ENCODE assay signal across 1 cellular context in the genomic region with DNA sequence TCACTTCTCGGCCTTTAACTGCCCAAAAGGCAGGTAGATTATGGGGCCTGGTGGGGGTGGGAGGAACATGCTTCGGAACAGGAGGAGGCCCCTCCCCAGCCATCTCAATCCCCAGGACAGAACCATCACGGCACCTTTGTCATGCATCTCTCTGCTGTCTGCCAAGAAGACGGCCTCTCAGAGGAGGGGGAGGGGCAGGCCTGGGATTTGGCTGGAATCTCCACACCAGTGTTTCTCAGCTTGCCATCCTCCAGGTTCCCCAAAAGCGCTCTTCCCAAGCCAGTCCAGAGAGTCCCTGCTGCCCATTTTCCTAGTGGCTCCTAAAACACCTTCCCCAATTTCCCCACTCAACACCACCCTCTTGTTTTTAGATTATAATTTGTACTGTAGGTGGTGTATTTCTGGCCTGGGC.
A peak's percentile ranks its signal among the peaks of the same experiment; 100 is the strongest.
TF ChIP-seq lines count a peak whose summit lies in the region.

No MANE protein-coding gene starts in this region.

TF ChIP-seq in WTC11, 78 proteins besides CTCF, POLR2A, EP300 and RAD21 (continued from another document and continues in another):
- TF ChIP-seq, protein P1, sequence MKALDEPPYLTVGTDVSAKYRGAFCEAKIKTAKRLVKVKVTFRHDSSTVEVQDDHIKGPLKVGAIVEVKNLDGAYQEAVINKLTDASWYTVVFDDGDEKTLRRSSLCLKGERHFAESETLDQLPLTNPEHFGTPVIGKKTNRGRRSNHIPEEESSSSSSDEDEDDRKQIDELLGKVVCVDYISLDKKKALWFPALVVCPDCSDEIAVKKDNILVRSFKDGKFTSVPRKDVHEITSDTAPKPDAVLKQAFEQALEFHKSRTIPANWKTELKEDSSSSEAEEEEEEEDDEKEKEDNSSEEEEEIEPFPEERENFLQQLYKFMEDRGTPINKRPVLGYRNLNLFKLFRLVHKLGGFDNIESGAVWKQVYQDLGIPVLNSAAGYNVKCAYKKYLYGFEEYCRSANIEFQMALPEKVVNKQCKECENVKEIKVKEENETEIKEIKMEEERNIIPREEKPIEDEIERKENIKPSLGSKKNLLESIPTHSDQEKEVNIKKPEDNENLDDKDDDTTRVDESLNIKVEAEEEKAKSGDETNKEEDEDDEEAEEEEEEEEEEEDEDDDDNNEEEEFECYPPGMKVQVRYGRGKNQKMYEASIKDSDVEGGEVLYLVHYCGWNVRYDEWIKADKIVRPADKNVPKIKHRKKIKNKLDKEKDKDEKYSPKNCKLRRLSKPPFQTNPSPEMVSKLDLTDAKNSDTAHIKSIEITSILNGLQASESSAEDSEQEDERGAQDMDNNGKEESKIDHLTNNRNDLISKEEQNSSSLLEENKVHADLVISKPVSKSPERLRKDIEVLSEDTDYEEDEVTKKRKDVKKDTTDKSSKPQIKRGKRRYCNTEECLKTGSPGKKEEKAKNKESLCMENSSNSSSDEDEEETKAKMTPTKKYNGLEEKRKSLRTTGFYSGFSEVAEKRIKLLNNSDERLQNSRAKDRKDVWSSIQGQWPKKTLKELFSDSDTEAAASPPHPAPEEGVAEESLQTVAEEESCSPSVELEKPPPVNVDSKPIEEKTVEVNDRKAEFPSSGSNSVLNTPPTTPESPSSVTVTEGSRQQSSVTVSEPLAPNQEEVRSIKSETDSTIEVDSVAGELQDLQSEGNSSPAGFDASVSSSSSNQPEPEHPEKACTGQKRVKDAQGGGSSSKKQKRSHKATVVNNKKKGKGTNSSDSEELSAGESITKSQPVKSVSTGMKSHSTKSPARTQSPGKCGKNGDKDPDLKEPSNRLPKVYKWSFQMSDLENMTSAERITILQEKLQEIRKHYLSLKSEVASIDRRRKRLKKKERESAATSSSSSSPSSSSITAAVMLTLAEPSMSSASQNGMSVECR (CRISPR knock-in tag; IDR thresholded peaks at IDR 0.05; ENCODE audit: borderline replicate concordance) = peak; percentile 90; the same call in 1 of the 2 replicates
- TF ChIP-seq, protein P2, sequence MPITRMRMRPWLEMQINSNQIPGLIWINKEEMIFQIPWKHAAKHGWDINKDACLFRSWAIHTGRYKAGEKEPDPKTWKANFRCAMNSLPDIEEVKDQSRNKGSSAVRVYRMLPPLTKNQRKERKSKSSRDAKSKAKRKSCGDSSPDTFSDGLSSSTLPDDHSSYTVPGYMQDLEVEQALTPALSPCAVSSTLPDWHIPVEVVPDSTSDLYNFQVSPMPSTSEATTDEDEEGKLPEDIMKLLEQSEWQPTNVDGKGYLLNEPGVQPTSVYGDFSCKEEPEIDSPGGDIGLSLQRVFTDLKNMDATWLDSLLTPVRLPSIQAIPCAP (CRISPR knock-in tag; IDR thresholded peaks at IDR 0.05) = peak; percentile 81
- TF ChIP-seq, protein P3, sequence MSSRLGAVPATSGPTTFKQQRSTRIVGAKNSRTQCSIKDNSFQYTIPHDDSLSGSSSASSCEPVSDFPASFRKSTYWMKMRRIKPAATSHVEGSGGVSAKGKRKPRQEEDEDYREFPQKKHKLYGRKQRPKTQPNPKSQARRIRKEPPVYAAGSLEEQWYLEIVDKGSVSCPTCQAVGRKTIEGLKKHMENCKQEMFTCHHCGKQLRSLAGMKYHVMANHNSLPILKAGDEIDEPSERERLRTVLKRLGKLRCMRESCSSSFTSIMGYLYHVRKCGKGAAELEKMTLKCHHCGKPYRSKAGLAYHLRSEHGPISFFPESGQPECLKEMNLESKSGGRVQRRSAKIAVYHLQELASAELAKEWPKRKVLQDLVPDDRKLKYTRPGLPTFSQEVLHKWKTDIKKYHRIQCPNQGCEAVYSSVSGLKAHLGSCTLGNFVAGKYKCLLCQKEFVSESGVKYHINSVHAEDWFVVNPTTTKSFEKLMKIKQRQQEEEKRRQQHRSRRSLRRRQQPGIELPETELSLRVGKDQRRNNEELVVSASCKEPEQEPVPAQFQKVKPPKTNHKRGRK (CRISPR knock-in tag; IDR thresholded peaks at IDR 0.05; ENCODE audit: borderline replicate concordance) = no peak
- peak; percentile 88 for TF ChIP-seq ETV6 (CRISPR knock-in tag; IDR thresholded peaks at IDR 0.05)
- no peak for TF ChIP-seq ZNF138 (CRISPR knock-in tag; conservative IDR thresholded peaks at IDR 0.05)
- TF ChIP-seq ELF4 (CRISPR knock-in tag; IDR thresholded peaks at IDR 0.05; ENCODE audit: low read depth) = no peak
- TF ChIP-seq, protein P4, sequence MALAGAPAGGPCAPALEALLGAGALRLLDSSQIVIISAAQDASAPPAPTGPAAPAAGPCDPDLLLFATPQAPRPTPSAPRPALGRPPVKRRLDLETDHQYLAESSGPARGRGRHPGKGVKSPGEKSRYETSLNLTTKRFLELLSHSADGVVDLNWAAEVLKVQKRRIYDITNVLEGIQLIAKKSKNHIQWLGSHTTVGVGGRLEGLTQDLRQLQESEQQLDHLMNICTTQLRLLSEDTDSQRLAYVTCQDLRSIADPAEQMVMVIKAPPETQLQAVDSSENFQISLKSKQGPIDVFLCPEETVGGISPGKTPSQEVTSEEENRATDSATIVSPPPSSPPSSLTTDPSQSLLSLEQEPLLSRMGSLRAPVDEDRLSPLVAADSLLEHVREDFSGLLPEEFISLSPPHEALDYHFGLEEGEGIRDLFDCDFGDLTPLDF (CRISPR knock-in tag; IDR thresholded peaks at IDR 0.05) = no peak
- no peak for TF ChIP-seq ZNF219 (CRISPR knock-in tag; IDR thresholded peaks at IDR 0.05; ENCODE audit: borderline replicate concordance)
- TF ChIP-seq, protein P5, sequence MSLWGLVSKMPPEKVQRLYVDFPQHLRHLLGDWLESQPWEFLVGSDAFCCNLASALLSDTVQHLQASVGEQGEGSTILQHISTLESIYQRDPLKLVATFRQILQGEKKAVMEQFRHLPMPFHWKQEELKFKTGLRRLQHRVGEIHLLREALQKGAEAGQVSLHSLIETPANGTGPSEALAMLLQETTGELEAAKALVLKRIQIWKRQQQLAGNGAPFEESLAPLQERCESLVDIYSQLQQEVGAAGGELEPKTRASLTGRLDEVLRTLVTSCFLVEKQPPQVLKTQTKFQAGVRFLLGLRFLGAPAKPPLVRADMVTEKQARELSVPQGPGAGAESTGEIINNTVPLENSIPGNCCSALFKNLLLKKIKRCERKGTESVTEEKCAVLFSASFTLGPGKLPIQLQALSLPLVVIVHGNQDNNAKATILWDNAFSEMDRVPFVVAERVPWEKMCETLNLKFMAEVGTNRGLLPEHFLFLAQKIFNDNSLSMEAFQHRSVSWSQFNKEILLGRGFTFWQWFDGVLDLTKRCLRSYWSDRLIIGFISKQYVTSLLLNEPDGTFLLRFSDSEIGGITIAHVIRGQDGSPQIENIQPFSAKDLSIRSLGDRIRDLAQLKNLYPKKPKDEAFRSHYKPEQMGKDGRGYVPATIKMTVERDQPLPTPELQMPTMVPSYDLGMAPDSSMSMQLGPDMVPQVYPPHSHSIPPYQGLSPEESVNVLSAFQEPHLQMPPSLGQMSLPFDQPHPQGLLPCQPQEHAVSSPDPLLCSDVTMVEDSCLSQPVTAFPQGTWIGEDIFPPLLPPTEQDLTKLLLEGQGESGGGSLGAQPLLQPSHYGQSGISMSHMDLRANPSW (CRISPR knock-in tag; conservative IDR thresholded peaks at IDR 0.05; ENCODE audit: low read depth) = no peak
- TF ChIP-seq, protein P6, sequence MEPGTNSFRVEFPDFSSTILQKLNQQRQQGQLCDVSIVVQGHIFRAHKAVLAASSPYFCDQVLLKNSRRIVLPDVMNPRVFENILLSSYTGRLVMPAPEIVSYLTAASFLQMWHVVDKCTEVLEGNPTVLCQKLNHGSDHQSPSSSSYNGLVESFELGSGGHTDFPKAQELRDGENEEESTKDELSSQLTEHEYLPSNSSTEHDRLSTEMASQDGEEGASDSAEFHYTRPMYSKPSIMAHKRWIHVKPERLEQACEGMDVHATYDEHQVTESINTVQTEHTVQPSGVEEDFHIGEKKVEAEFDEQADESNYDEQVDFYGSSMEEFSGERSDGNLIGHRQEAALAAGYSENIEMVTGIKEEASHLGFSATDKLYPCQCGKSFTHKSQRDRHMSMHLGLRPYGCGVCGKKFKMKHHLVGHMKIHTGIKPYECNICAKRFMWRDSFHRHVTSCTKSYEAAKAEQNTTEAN (CRISPR knock-in tag; IDR thresholded peaks at IDR 0.05) = peak; percentile 70; the same call in 1 of the 2 replicates
- TF ChIP-seq MYBL2 (CRISPR knock-in tag; IDR thresholded peaks at IDR 0.05) = no peak
- no peak for TF ChIP-seq NR1H2 (CRISPR knock-in tag; IDR thresholded peaks at IDR 0.05)
- no peak for TF ChIP-seq MXD4 (CRISPR knock-in tag; IDR thresholded peaks at IDR 0.05; ENCODE audit: borderline replicate concordance)
- no peak for TF ChIP-seq FOXJ3 (CRISPR knock-in tag; IDR thresholded peaks at IDR 0.05; ENCODE audit: borderline replicate concordance)
- TF ChIP-seq, protein P7, sequence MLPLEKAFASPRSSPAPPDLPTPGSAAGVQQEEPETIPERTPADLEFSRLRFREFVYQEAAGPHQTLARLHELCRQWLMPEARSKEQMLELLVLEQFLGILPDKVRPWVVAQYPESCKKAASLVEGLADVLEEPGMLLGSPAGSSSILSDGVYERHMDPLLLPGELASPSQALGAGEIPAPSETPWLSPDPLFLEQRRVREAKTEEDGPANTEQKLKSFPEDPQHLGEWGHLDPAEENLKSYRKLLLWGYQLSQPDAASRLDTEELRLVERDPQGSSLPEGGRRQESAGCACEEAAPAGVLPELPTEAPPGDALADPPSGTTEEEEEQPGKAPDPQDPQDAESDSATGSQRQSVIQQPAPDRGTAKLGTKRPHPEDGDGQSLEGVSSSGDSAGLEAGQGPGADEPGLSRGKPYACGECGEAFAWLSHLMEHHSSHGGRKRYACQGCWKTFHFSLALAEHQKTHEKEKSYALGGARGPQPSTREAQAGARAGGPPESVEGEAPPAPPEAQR (CRISPR knock-in tag; IDR thresholded peaks at IDR 0.05) = no peak
- TF ChIP-seq, protein P8, sequence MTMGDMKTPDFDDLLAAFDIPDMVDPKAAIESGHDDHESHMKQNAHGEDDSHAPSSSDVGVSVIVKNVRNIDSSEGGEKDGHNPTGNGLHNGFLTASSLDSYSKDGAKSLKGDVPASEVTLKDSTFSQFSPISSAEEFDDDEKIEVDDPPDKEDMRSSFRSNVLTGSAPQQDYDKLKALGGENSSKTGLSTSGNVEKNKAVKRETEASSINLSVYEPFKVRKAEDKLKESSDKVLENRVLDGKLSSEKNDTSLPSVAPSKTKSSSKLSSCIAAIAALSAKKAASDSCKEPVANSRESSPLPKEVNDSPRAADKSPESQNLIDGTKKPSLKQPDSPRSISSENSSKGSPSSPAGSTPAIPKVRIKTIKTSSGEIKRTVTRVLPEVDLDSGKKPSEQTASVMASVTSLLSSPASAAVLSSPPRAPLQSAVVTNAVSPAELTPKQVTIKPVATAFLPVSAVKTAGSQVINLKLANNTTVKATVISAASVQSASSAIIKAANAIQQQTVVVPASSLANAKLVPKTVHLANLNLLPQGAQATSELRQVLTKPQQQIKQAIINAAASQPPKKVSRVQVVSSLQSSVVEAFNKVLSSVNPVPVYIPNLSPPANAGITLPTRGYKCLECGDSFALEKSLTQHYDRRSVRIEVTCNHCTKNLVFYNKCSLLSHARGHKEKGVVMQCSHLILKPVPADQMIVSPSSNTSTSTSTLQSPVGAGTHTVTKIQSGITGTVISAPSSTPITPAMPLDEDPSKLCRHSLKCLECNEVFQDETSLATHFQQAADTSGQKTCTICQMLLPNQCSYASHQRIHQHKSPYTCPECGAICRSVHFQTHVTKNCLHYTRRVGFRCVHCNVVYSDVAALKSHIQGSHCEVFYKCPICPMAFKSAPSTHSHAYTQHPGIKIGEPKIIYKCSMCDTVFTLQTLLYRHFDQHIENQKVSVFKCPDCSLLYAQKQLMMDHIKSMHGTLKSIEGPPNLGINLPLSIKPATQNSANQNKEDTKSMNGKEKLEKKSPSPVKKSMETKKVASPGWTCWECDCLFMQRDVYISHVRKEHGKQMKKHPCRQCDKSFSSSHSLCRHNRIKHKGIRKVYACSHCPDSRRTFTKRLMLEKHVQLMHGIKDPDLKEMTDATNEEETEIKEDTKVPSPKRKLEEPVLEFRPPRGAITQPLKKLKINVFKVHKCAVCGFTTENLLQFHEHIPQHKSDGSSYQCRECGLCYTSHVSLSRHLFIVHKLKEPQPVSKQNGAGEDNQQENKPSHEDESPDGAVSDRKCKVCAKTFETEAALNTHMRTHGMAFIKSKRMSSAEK (CRISPR knock-in tag; IDR thresholded peaks at IDR 0.05; ENCODE audit: borderline replicate concordance) = no peak
- TF ChIP-seq, protein P9, sequence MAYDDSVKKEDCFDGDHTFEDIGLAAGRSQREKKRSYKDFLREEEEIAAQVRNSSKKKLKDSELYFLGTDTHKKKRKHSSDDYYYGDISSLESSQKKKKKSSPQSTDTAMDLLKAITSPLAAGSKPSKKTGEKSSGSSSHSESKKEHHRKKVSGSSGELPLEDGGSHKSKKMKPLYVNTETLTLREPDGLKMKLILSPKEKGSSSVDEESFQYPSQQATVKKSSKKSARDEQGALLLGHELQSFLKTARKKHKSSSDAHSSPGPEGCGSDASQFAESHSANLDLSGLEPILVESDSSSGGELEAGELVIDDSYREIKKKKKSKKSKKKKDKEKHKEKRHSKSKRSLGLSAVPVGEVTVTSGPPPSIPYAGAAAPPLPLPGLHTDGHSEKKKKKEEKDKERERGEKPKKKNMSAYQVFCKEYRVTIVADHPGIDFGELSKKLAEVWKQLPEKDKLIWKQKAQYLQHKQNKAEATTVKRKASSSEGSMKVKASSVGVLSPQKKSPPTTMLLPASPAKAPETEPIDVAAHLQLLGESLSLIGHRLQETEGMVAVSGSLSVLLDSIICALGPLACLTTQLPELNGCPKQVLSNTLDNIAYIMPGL (CRISPR knock-in tag; IDR thresholded peaks at IDR 0.05) = no peak
- TF ChIP-seq, protein P10, sequence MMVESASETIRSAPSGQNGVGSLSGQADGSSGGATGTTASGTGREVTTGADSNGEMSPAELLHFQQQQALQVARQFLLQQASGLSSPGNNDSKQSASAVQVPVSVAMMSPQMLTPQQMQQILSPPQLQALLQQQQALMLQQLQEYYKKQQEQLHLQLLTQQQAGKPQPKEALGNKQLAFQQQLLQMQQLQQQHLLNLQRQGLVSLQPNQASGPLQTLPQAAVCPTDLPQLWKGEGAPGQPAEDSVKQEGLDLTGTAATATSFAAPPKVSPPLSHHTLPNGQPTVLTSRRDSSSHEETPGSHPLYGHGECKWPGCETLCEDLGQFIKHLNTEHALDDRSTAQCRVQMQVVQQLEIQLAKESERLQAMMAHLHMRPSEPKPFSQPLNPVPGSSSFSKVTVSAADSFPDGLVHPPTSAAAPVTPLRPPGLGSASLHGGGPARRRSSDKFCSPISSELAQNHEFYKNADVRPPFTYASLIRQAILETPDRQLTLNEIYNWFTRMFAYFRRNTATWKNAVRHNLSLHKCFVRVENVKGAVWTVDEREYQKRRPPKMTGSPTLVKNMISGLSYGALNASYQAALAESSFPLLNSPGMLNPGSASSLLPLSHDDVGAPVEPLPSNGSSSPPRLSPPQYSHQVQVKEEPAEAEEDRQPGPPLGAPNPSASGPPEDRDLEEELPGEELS (CRISPR knock-in tag; IDR thresholded peaks at IDR 0.05) = peak; percentile 85
- no peak for TF ChIP-seq OVOL2 (CRISPR knock-in tag; IDR thresholded peaks at IDR 0.05; ENCODE audit: borderline replicate concordance)
- TF ChIP-seq ZNF416 (CRISPR knock-in tag; IDR thresholded peaks at IDR 0.05) = no peak
- TF ChIP-seq RORB (CRISPR knock-in tag; IDR thresholded peaks at IDR 0.05) = no peak
- TF ChIP-seq FOXP1 (CRISPR knock-in tag; IDR thresholded peaks at IDR 0.05; ENCODE audit: borderline replicate concordance) = 0 out of 2 replicates have a peak, but pooled peaks have one; percentile 27
- TF ChIP-seq, protein P11, sequence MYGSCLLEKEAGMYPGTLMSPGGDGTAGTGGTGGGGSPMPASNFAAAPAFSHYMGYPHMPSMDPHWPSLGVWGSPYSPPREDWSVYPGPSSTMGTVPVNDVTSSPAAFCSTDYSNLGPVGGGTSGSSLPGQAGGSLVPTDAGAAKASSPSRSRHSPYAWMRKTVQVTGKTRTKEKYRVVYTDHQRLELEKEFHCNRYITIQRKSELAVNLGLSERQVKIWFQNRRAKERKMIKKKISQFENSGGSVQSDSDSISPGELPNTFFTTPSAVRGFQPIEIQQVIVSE (CRISPR knock-in tag; IDR thresholded peaks at IDR 0.05; ENCODE audit: borderline replicate concordance) = no peak
- no peak for TF ChIP-seq IRF2 (CRISPR knock-in tag; IDR thresholded peaks at IDR 0.05; ENCODE audit: borderline replicate concordance, low read depth)
- no peak for TF ChIP-seq ZNF263 (CRISPR knock-in tag; IDR thresholded peaks at IDR 0.05; ENCODE audit: low read depth)
- no peak for TF ChIP-seq PRRX2 (CRISPR knock-in tag; IDR thresholded peaks at IDR 0.05)
- 0 out of 2 replicates have a peak, but pooled peaks have one; percentile 5 for TF ChIP-seq CREM (CRISPR knock-in tag; IDR thresholded peaks at IDR 0.05)
